In genomic region chr11:12090061-12090572, GRCh38 we compare ENCODE assay signal across 8 cellular contexts.
DNase-seq lines count a peak whose midpoint lies in the region; ATAC-seq lines count a peak whose summit lies in the region.

No MANE protein-coding gene starts in this region.

- no peaks in the 10 kb centered on the region for H3K36me3 Mint-ChIP-seq in activated naive CD8-positive, alpha-beta T cell treated with anti-CD3 and anti-CD28 coated beads, Interleukin-2, amount 50 U/mL, for 24 hours (ENCODE audit: low read depth)

- peak overlapping the region; percentile 59 for H3K9ac ChIP-seq in mucosa of stomach (ENCODE audit: low read length)

- no peak overlapping the region for H3K4me3 ChIP-seq in mucosa of stomach (ENCODE audit: low read length)

- no peaks in the 10 kb centered on the region for H3K36me3 ChIP-seq in mucosa of stomach (ENCODE audit: control insufficient read depth, insufficient read depth, low read length)

- H3K27ac Mint-ChIP-seq in activated naive CD8-positive, alpha-beta T cell treated with anti-CD3 and anti-CD28 coated beads, Interleukin-2, amount 50 U/mL, for 24 hours = peak overlapping the region; percentile 64

- no peaks in the 10 kb centered on the region for H3K9me3 Mint-ChIP-seq in activated naive CD8-positive, alpha-beta T cell treated with anti-CD3 and anti-CD28 coated beads, Interleukin-2, amount 50 U/mL, for 24 hours

- no peak overlapping the region for H3K4me3 Mint-ChIP-seq in activated naive CD8-positive, alpha-beta T cell treated with anti-CD3 and anti-CD28 coated beads, Interleukin-2, amount 50 U/mL, for 24 hours

- H3K27me3 Mint-ChIP-seq in activated naive CD8-positive, alpha-beta T cell treated with anti-CD3 and anti-CD28 coated beads, Interleukin-2, amount 50 U/mL, for 24 hours = no peaks in the 10 kb centered on the region

- no peaks in the 10 kb centered on the region for H3K9me3 ChIP-seq in mucosa of stomach (ENCODE audit: control insufficient read depth, low read length)

- H3K27me3 ChIP-seq in mucosa of stomach (ENCODE audit: control insufficient read depth, insufficient read depth, low read length) = no peaks in the 10 kb centered on the region

- peaks cover 51% of the 10 kb centered on the region for H3K4me1 Mint-ChIP-seq in activated naive CD8-positive, alpha-beta T cell treated with anti-CD3 and anti-CD28 coated beads, Interleukin-2, amount 50 U/mL, for 24 hours

- no peak for ATAC-seq in activated naive CD8-positive, alpha-beta T cell treated with anti-CD3 and anti-CD28 coated beads, Interleukin-2, amount 50 U/mL, for 24 hours
- ATAC-seq in GM19452 (IDR thresholded peaks at IDR 0.05; ENCODE audit: unreplicated experiment) = no peak
- ATAC-seq in GM21576 (IDR thresholded peaks at IDR 0.05; ENCODE audit: unreplicated experiment) = no peak
- no peak for ATAC-seq in HG03039 (IDR thresholded peaks at IDR 0.05; ENCODE audit: unreplicated experiment)

- H3K4me1 ChIP-seq in mucosa of stomach (ENCODE audit: control insufficient read depth, insufficient read depth, low read length) = peaks cover 83% of the 10 kb centered on the region

- DNase-seq in CMK (ENCODE audit: low read depth) (peak; percentile 73), LoVo (ENCODE audit: low spot score) (peak; percentile 69), NCI-H524 treated with DMSO at 0.1 percent for 48 hours (lab: John Stamatoyannopoulos, UW) (no peak)
- DNase-seq in activated naive CD8-positive, alpha-beta T cell treated with anti-CD3 and anti-CD28 coated beads, Interleukin-2, amount 50 U/mL, for 24 hours = no peak

Comparison
In these comparisons a context has a peak if more than half of its experiments do, and no peak if none do; other contexts are left out.
1. DNase-seq: peak in CMK (single experiment) and LoVo (single experiment); none in activated naive CD8-positive, alpha-beta T cell treated with anti-CD3 and anti-CD28 coated beads, Interleukin-2, amount 50 U/mL, for 24 hours (single experiment) and NCI-H524 treated with DMSO at 0.1 percent for 48 hours (single experiment).